In the genomic region with DNA sequence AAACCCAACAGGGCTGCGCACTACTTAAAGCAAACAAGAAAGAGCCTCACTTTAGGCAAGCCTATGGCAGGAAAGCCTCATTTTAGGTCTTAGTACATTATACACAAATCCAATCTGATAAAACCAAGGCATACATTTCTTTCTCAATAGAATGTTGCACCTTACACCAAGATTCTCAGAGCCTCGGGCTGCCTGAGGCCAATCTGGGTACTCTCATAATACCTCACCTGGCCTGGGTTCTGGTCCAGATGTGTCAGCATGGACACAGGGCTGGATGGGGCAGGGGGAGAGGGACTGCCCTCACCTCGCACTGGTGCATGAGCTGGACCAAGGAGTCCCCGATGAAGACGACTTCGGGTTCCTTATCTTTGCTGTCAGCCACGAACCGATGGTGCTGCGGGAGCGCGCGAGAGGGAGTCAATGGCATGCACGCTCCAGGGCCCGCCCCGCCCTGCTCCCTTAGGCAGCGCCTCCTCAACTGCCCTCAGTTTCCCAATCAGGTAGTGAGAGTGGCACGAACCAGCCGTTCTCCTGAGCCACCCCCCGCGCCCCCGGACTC, we compare ENCODE assay signal across 7 cellular contexts. TPM values are rescaled to one million over a fixed set of nuclear protein-coding genes. Genes with fewer than 3 reads are reported as not detected.
DNase-seq lines count a peak whose midpoint lies in the region; ATAC-seq and TF ChIP-seq lines count a peak whose summit lies in the region.

A gene with protein sequence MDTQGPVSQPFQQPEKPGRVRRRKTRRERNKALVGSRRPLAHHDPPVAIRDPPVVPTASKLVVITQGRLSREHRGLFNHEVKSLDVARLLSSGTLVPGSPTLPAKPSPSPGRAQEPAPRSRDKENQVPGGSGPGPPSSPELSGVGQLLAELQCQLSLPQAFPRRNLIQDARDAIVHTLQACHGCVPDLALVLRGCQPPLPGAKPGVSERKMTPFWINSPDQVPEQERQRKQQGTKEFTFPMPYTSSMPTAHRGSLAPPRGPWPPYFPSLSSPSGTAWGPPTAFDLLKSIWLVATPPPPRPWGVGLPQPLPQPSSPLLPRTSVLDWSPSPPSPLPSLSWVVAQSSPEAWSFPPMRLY (plus strand): TSS at position 487 of the 559 bp plus-strand sequence. CDS start 7,453 bp downstream, outside the sequence.

- H3K27ac ChIP-seq in left ventricle myocardium inferior (replicated peaks) (peak within 1 kb of the TSS; percentile 50), skeletal muscle tissue (ENCODE audit: low read depth, low read length) (no peak within 1 kb of the TSS)

- peak within 1 kb of the TSS; percentile 86 for H3K4me3 Mint-ChIP-seq in activated CD8-positive, alpha-beta T cell treated with anti-CD3 and anti-CD28 coated beads, Interleukin-2, amount 10 ng/mL, durations not matched to agents 7 days and 5 days

- H3K4me3 ChIP-seq in left ventricle myocardium inferior (peak within 1 kb of the TSS; percentile 74), skeletal muscle tissue (ENCODE audit: low read length in 3 of 3) (peak within 1 kb of the TSS; percentile 64 to 82 (median 78))

- H3K27me3 Mint-ChIP-seq in activated CD8-positive, alpha-beta T cell treated with anti-CD3 and anti-CD28 coated beads, Interleukin-2, amount 10 ng/mL, durations not matched to agents 7 days and 5 days (ENCODE audit: low read depth) = no peaks in the 10 kb centered on the region

- TF ChIP-seq CTCF in GM10266 (IDR thresholded peaks at IDR 0.05; ENCODE audit: control insufficient read depth, insufficient read depth, low read depth, missing control alignments) = no peak
- no peak for TF ChIP-seq CTCF in left ventricle myocardium inferior (IDR thresholded peaks at IDR 0.05; ENCODE audit: borderline replicate concordance)

- POLR2A ChIA-PET in activated CD8-positive, alpha-beta T cell treated with anti-CD3 and anti-CD28 coated beads, Interleukin-2, amount 10 ng/mL, durations not matched to agents 7 days and 5 days (lab: Charles Lee) = interaction anchor here (0.8 to 1.1 kb wide), 2 partner anchors 20 to 31 kb away, joined by 3 to 4 read pairs; no protein-coding TSS in a partner anchor

- H3K36me3 Mint-ChIP-seq in activated CD8-positive, alpha-beta T cell treated with anti-CD3 and anti-CD28 coated beads, Interleukin-2, amount 10 ng/mL, durations not matched to agents 7 days and 5 days (ENCODE audit: low read depth) = peaks cover 9% of the 10 kb centered on the region

- no peaks in the 10 kb centered on the region for H3K9me3 ChIP-seq in left ventricle myocardium inferior (replicated peaks)
- H3K9me3 ChIP-seq in skeletal muscle tissue (ENCODE audit: control insufficient read depth in 3 of 3, low read length in 3 of 3) = no peaks in the 10 kb centered on the region

- H3K27me3 ChIP-seq in left ventricle myocardium inferior (ENCODE audit: low read depth) (no peaks in the 10 kb centered on the region), skeletal muscle tissue (ENCODE audit: control insufficient read depth in 3 of 3, insufficient read depth in 3 of 3, low read length in 3 of 3) (no peaks in the 10 kb centered on the region)

- CTCF ChIA-PET in activated CD8-positive, alpha-beta T cell treated with anti-CD3 and anti-CD28 coated beads, Interleukin-2, amount 10 ng/mL, durations not matched to agents 7 days and 5 days (lab: Charles Lee) = interaction anchor here (0.7 to 1.7 kb wide), 5 partner anchors 59 to 193 kb away, joined by 3 to 7 read pairs (median 6); a partner anchor contains a TSS

- peak within 1 kb of the TSS; percentile 29 to 77 (median 51) for H3K9ac ChIP-seq in skeletal muscle tissue (ENCODE audit: low read depth in 1 of 3, low read length in 3 of 3)

- H3K4me1 ChIP-seq in left ventricle myocardium inferior (peaks cover 19% of the 10 kb centered on the region), skeletal muscle tissue (ENCODE audit: control insufficient read depth in 3 of 3, insufficient read depth in 3 of 3, low read length in 3 of 3) (peaks cover 17 to 19% (median 19%) of the 10 kb centered on the region in 3 donors)

- no peaks in the 10 kb centered on the region for H3K9me3 Mint-ChIP-seq in activated CD8-positive, alpha-beta T cell treated with anti-CD3 and anti-CD28 coated beads, Interleukin-2, amount 10 ng/mL, durations not matched to agents 7 days and 5 days (ENCODE audit: insufficient read depth)

- H3K27ac Mint-ChIP-seq in activated CD8-positive, alpha-beta T cell treated with anti-CD3 and anti-CD28 coated beads, Interleukin-2, amount 10 ng/mL, durations not matched to agents 7 days and 5 days = peak within 1 kb of the TSS; percentile 91

- peak; percentile 5 for ATAC-seq in HG02981 (IDR thresholded peaks at IDR 0.05; ENCODE audit: unreplicated experiment)
- peak; percentile 28 for ATAC-seq in activated CD8-positive, alpha-beta T cell treated with anti-CD3 and anti-CD28 coated beads, Interleukin-2, amount 10 ng/mL, durations not matched to agents 7 days and 5 days
- no peak for ATAC-seq in GM18858 (IDR thresholded peaks at IDR 0.05; ENCODE audit: unreplicated experiment)

- peak; percentile 21 for DNase-seq in GM10266 (ENCODE audit: extremely low spot score)
- no peak for DNase-seq in activated CD8-positive, alpha-beta T cell treated with anti-CD3 and anti-CD28 coated beads, Interleukin-2, amount 10 ng/mL, durations not matched to agents 7 days and 5 days
- no peak for DNase-seq in left ventricle myocardium inferior
- DNase-seq in effector CD4-positive, alpha-beta T cell = no peak

- intact Hi-C loops in left ventricle myocardium inferior (cut with micrococcal nuclease) = no loop called here

- H3K36me3 ChIP-seq in left ventricle myocardium inferior (no peaks in the 10 kb centered on the region), skeletal muscle tissue (ENCODE audit: control insufficient read depth in 3 of 3, insufficient read depth in 3 of 3, low read length in 3 of 3) (peaks cover 0 to 3% (median 0%) of the 10 kb centered on the region in 3 donors)

- peaks cover 26% of the 10 kb centered on the region for H3K4me1 Mint-ChIP-seq in activated CD8-positive, alpha-beta T cell treated with anti-CD3 and anti-CD28 coated beads, Interleukin-2, amount 10 ng/mL, durations not matched to agents 7 days and 5 days (ENCODE audit: low read depth)

RNA-seq across cellular contexts. Expression of the gene that starts here (rescaled TPM):
- total RNA-seq in activated CD8-positive, alpha-beta T cell treated with anti-CD3 and anti-CD28 coated beads, Interleukin-2, amount 10 ng/mL, durations not matched to agents 7 days and 5 days = under 1 TPM; 0.44 to 0.55 TPM
- total RNA-seq in left ventricle myocardium inferior (not detected), skeletal muscle tissue (not detected)

Comparison
In these comparisons a context has a peak if more than half of its experiments do, and no peak if none do; other contexts are left out.
1. Peak in ATAC-seq in activated CD8-positive, alpha-beta T cell treated with anti-CD3 and anti-CD28 coated beads, Interleukin-2, amount 10 ng/mL, durations not matched to agents 7 days and 5 days; RNA of the gene not detected or under 1 TPM.